8 cellular contexts compared by ENCODE assay signal in the genomic region with DNA sequence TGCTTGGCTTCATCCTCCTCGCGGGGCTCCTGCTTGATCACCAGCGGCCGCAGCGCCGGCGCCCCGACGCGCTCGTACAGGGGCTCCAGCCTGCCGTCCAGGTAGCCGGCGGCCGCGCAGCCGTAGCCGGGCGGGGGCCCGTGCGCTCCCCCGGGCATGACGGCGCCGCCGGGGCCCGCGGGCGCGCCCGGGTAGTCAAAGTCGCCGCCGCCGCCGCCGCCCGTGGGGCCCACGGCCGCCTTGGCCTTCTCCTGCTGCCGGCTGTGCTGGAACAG. TPM values are rescaled to one million over a fixed set of nuclear protein-coding genes. Genes with fewer than 3 reads are reported as not detected.
DNase-seq lines count a peak whose midpoint lies in the region; ATAC-seq and TF ChIP-seq lines count a peak whose summit lies in the region.

No MANE protein-coding gene starts in this region.

- H3K79me2 ChIP-seq in SK-N-SH (ENCODE audit: insufficient read depth): no peaks in the 10 kb centered on the region

- no peak for DNase-seq in SK-N-SH
- DNase-seq in uterus: no peak
- no peak for DNase-seq in Ammon's horn (ENCODE audit: low spot score)
- no peak for DNase-seq in stimulated activated naive CD4-positive, alpha-beta T cell treated with Interleukin-2 at 50 U/mL for 16 hours (lab: John Stamatoyannopoulos, UW)
- no peak for DNase-seq in NCI-H1694 treated with DMSO at 0.1 percent for 48 hours (lab: John Stamatoyannopoulos, UW)

- TF ChIP-seq POLR2A in uterus (IDR thresholded peaks at IDR 0.05): no peak

- no peaks in the 10 kb centered on the region for H4K20me1 ChIP-seq in SK-N-SH (ENCODE audit: insufficient read depth)

- H3K27me3 ChIP-seq in SK-N-SH (ENCODE audit: insufficient read depth) (peaks cover 54% of the 10 kb centered on the region), mononuclear cell (ENCODE audit: insufficient read depth, low read length) (no peaks in the 10 kb centered on the region), uterus (no peaks in the 10 kb centered on the region)

- H3K9ac ChIP-seq in SK-N-SH: no peak overlapping the region

- H3K27me3 Mint-ChIP-seq in dendritic cell treated with granulocyte-macrophage colony-stimulating factor and Interleukin-4, amounts not matched to agents 40 ng/mL and 50 ng/mL, for 4 days: no peaks in the 10 kb centered on the region

- H3K4me3 ChIP-seq in SK-N-SH (ENCODE audit: low read depth in 2 of 2, low read length in 1 of 2) (peak overlapping the region in 1 of 2 experiments; percentile 57; a peak in 3 of 4 replicates), mononuclear cell (ENCODE audit: low read length) (peak overlapping the region; percentile 65), uterus (peak overlapping the region; percentile 55 to 75)

- no peak for ATAC-seq in SK-N-SH treated with all-trans-retinoic acid at 6 μM for 48 hours

- no peaks in the 10 kb centered on the region for H3K9me3 Mint-ChIP-seq in dendritic cell treated with granulocyte-macrophage colony-stimulating factor and Interleukin-4, amounts not matched to agents 40 ng/mL and 50 ng/mL, for 4 days

- no peaks in the 10 kb centered on the region for H3F3A ChIP-seq in SK-N-SH (replicated peaks; ENCODE audit: insufficient read depth)

- H3K27ac Mint-ChIP-seq in dendritic cell treated with granulocyte-macrophage colony-stimulating factor and Interleukin-4, amounts not matched to agents 40 ng/mL and 50 ng/mL, for 4 days: peak overlapping the region; percentile 93

- peaks cover 55% of the 10 kb centered on the region for H3K4me1 Mint-ChIP-seq in dendritic cell treated with granulocyte-macrophage colony-stimulating factor and Interleukin-4, amounts not matched to agents 40 ng/mL and 50 ng/mL, for 4 days (ENCODE audit: low read depth)

- POLR2A ChIA-PET in SK-N-SH (lab: Yijun Ruan, JAX): interaction anchor here (0.9 to 1.5 kb wide), 2 partner anchors 24 to 72 kb away, joined by 3 to 9 read pairs; partner anchors contain the start of gene CEBPG

- no peak overlapping the region for H2AFZ ChIP-seq in SK-N-SH (ENCODE audit: low read depth)

- intact Hi-C loops in dendritic cell treated with granulocyte-macrophage colony-stimulating factor and Interleukin-4, amounts not matched to agents 40 ng/mL and 50 ng/mL, for 4 days (cut with micrococcal nuclease): loop anchor here (1.0 to 5.0 kb wide), 5 partner anchors 55 to 125 kb away; partner anchors contain the start of gene CEBPG
- intact Hi-C loops in uterus (cut with DNase I; ENCODE audit: low total_unique reads): no loop called here

- TF ChIP-seq CTCF in SK-N-SH (IDR thresholded peaks at IDR 0.05) (no peak), uterus (IDR thresholded peaks at IDR 0.05) (no peak)

- H3K9me3 ChIP-seq in SK-N-SH: no peaks in the 10 kb centered on the region
- H3K9me3 ChIP-seq in mononuclear cell (ENCODE audit: low read depth, low read length): no peaks in the 10 kb centered on the region
- no peaks in the 10 kb centered on the region for H3K9me3 ChIP-seq in uterus

- peak overlapping the region; percentile 97 for H3K4me3 Mint-ChIP-seq in dendritic cell treated with granulocyte-macrophage colony-stimulating factor and Interleukin-4, amounts not matched to agents 40 ng/mL and 50 ng/mL, for 4 days

- no CpG with 5 or more reads among the region's 41 CpGs for WGBS in SK-N-SH (ENCODE audit: low lambda C conversion rate)

- CTCF ChIA-PET in SK-N-SH (lab: Yijun Ruan, JAX): interaction anchor here (0.8 to 3.2 kb wide), 27 partner anchors 9 to 361 kb away, joined by 3 to 23 read pairs (median 4); partner anchors contain the start of gene CEBPG

- TF ChIP-seq EP300 in SK-N-SH (IDR thresholded peaks at IDR 0.05; ENCODE audit: borderline replicate concordance in 1 of 2, low read depth in 1 of 2, low read length in 1 of 2): no peak

- TF ChIP-seq RAD21 in SK-N-SH (IDR thresholded peaks at IDR 0.05; ENCODE audit: low read length): no peak

- H3K4me2 ChIP-seq in SK-N-SH: peak overlapping the region; percentile 71

- no peak overlapping the region for H3K27ac ChIP-seq in SK-N-SH (ENCODE audit: low read depth in 2 of 2, low read length in 1 of 2)
- H3K27ac ChIP-seq in uterus: peak overlapping the region; percentile 79 to 87

- H3K36me3 ChIP-seq in SK-N-SH (replicated peaks in 1 of 2; ENCODE audit: control insufficient read depth in 1 of 2, insufficient read depth in 2 of 2, low read length in 1 of 2): no peaks in the 10 kb centered on the region
- no peaks in the 10 kb centered on the region for H3K36me3 ChIP-seq in uterus

- H3K9me2 ChIP-seq in SK-N-SH: no peaks in the 10 kb centered on the region

- H3K36me3 Mint-ChIP-seq in dendritic cell treated with granulocyte-macrophage colony-stimulating factor and Interleukin-4, amounts not matched to agents 40 ng/mL and 50 ng/mL, for 4 days (ENCODE audit: low read depth): peaks cover 41% of the 10 kb centered on the region

- H3K4me1 ChIP-seq in SK-N-SH (ENCODE audit: control insufficient read depth in 1 of 2, insufficient read depth in 2 of 2, low read depth in 1 of 2, low read length in 1 of 2): peaks cover 0 to 4% of the 10 kb centered on the region in 2 experiments; a peak in 1 of 4 replicates
- H3K4me1 ChIP-seq in mononuclear cell (ENCODE audit: insufficient read depth, low read length): peaks cover 54% of the 10 kb centered on the region
- peaks cover 0 to 13% of the 10 kb centered on the region in 2 donors for H3K4me1 ChIP-seq in uterus

TF ChIP-seq in SK-N-SH, 30 proteins besides CTCF, POLR2A, EP300 and RAD21 (continues in another document):
- TF ChIP-seq MEF2A (IDR thresholded peaks at IDR 0.05; ENCODE audit: borderline replicate concordance, low read depth) (no peak), PBX3 (IDR thresholded peaks at IDR 0.05) (no peak), POLR2AphosphoS5 (IDR thresholded peaks at IDR 0.05; ENCODE audit: low read depth, low read length) (no peak), RFX5 (IDR thresholded peaks at IDR 0.05; ENCODE audit: low read length) (no peak), CHD2 (IDR thresholded peaks at IDR 0.05; ENCODE audit: low read length, partially characterized antibody) (no peak), ELF1 (IDR thresholded peaks at IDR 0.05) (no peak), FOSL2 (IDR thresholded peaks at IDR 0.05; ENCODE audit: borderline replicate concordance, low read depth) (no peak), TEAD4 (IDR thresholded peaks at IDR 0.05; ENCODE audit: borderline replicate concordance, insufficient read depth) (no peak), FOXM1 (IDR thresholded peaks at IDR 0.05; ENCODE audit: low read depth) (no peak)

TF ChIP-seq in SK-N-SH treated with all-trans-retinoic acid at 6 μM for 48 hours, 23 proteins besides CTCF, POLR2A, EP300 and RAD21:
- TF ChIP-seq OSR1 (CRISPR knock-in tag; IDR thresholded peaks at IDR 0.05): no peak
- TF ChIP-seq TCF4 (CRISPR knock-in tag; IDR thresholded peaks at IDR 0.05; ENCODE audit: borderline replicate concordance): no peak
- TF ChIP-seq RARB (CRISPR knock-in tag; IDR thresholded peaks at IDR 0.05): no peak
- no peak for TF ChIP-seq ZC3H10 (CRISPR knock-in tag; IDR thresholded peaks at IDR 0.05)

RNA-seq across cellular contexts. Expression of gene CEBPA, which starts 0.5 kb away (rescaled TPM):
- polyA plus RNA-seq in SK-N-SH (2012; rRNA removed): 0.06 and 0.15 TPM in 2 replicates
- 0.08 and 0.12 TPM in 2 replicates for polyA plus RNA-seq in SK-N-SH (2012; cell fraction: cytosol; rRNA removed)
- polyA plus RNA-seq in SK-N-SH (2012; cell fraction: nucleus; rRNA removed): 0.04 and 0.10 TPM in 2 replicates
- total RNA-seq in mononuclear cell (19.8 TPM), uterus (1 to 10 TPM; 1.3 to 9.1 (median 5.0) TPM)

Comparison
In these comparisons a context has a peak if more than half of its experiments do, and no peak if none do; other contexts are left out.
1. H3K27ac ChIP-seq: peak in uterus (2 of 2); none in SK-N-SH (0 of 2).